16 cellular contexts compared by ENCODE assay signal in the genomic region with DNA sequence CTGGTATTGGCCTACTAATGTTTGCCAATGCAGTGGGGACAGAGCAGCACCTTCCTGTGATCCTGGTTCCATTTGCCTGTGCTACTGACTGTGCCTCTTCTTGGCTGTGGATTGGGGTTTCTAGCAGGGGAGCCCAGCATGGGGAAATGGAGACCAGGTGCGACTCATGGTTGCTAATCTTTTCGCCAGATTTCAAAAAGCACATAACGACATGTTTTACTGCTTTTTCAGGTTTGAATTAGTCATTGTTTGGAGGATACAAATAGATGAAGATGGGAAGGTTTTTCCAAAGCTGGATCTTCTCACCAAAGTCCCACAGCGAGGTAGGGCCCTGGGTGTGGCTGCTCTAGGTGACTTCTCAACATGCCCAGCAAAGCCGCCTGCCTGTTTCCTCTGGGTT.
"Had no signal": no experiment of that assay in that cellular context is flagged by ENCODE, and none has a peak within 500 bp of the region (broad histone marks: within the 10 kb centered on the region; RNA-seq: fewer than 3 reads in every experiment).

No MANE protein-coding gene starts in this region.

- ATAC-seq: right lobe of liver, Right ventricle myocardium inferior had no signal

- H3K4me3 Mint-ChIP-seq: activated B cell treated with CpG ODN at 0.5 μM for 24 hours; activated CD4-positive, alpha-beta T cell treated with anti-CD3 and anti-CD28 coated beads, Interleukin-2, amount 10 ng/mL, durations not matched to agents 24 days and 14 days; activated naive CD8-positive, alpha-beta T cell; immature natural killer cell had no signal

- H3K4me1 ChIP-seq: psoas muscle had no signal

- H3K4me1 Mint-ChIP-seq: activated B cell treated with CpG ODN at 0.5 μM for 24 hours; activated CD4-positive, alpha-beta T cell treated with anti-CD3 and anti-CD28 coated beads, Interleukin-2, amount 10 ng/mL, durations not matched to agents 24 days and 14 days; immature natural killer cell had no signal

- H3K4me3 ChIP-seq: lung, psoas muscle, right lobe of liver, stomach, tibial artery had no signal

- DNase-seq: activated B cell treated with CpG ODN at 0.5 μM for 24 hours; activated CD4-positive, alpha-beta T cell treated with anti-CD3 and anti-CD28 coated beads, Interleukin-2, amount 10 ng/mL, durations not matched to agents 24 days and 14 days; immature natural killer cell; midbrain; nucleus accumbens; psoas muscle; right lobe of liver; SK-N-SH; stimulated activated CD4-positive, alpha-beta T cell treated with anti-CD3 and anti-CD28 coated beads, Interleukin-12 subunit alpha, Interleukin-12 subunit beta, amount 100 ng/mL, for 4 hours; stimulated activated CD8-positive, alpha-beta memory T cell treated with anti-CD3 and anti-CD28 coated beads, Interleukin-4, amount 100 ng/mL, for 48 hours; stomach; T-helper 1 cell; tibial artery had no signal

- H3K9me3 ChIP-seq: psoas muscle, right lobe of liver, SK-N-SH, stomach, tibial artery had no signal

- H3K27ac Mint-ChIP-seq: activated B cell treated with CpG ODN at 0.5 μM for 24 hours; activated CD4-positive, alpha-beta T cell treated with anti-CD3 and anti-CD28 coated beads, Interleukin-2, amount 10 ng/mL, durations not matched to agents 24 days and 14 days; activated naive CD8-positive, alpha-beta T cell; immature natural killer cell had no signal

- H3K9me3 Mint-ChIP-seq: activated B cell treated with CpG ODN at 0.5 μM for 24 hours; activated CD4-positive, alpha-beta T cell treated with anti-CD3 and anti-CD28 coated beads, Interleukin-2, amount 10 ng/mL, durations not matched to agents 24 days and 14 days; immature natural killer cell had no signal

- H3K27me3 ChIP-seq: right lobe of liver, stomach, tibial artery had no signal

- H3K9ac ChIP-seq: SK-N-SH had no signal

- H3K27me3 Mint-ChIP-seq: activated B cell treated with CpG ODN at 0.5 μM for 24 hours; activated CD4-positive, alpha-beta T cell treated with anti-CD3 and anti-CD28 coated beads, Interleukin-2, amount 10 ng/mL, durations not matched to agents 24 days and 14 days; activated naive CD8-positive, alpha-beta T cell had no signal

- H3K27ac ChIP-seq: psoas muscle, right lobe of liver, tibial artery had no signal
